Comparison of ENCODE assay signal across 1 cellular context in the genomic region with DNA sequence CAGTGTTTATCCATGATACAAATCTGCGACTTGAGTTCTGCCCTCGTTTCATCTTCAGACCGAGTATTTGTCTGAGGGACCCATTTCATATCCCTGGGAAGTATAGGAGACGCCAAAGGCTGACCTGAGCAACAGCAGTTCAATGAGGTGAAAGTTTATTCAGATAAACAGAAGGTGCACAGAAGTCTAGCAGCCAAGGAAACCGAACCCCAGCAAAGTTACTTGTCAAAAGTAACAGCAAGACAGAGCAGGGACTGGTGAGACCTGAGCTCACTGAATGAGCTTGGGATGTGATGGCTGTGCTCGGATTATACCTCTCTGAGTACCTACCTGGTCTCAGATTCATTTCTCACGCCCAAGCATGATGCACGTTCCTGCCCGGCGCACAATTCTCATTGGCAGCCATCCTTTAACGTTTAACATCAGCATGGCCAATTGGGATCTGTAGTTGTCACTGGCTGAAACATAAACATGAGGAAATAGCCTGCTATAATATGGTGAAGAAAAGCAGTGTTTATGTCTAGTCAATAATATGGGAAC.
TF ChIP-seq lines count a peak whose summit lies in the region.

No MANE protein-coding gene starts in this region.

TF ChIP-seq in GM23338, 12 proteins besides CTCF, POLR2A, EP300 and RAD21 (continued from another document):
- TF ChIP-seq, protein P1, sequence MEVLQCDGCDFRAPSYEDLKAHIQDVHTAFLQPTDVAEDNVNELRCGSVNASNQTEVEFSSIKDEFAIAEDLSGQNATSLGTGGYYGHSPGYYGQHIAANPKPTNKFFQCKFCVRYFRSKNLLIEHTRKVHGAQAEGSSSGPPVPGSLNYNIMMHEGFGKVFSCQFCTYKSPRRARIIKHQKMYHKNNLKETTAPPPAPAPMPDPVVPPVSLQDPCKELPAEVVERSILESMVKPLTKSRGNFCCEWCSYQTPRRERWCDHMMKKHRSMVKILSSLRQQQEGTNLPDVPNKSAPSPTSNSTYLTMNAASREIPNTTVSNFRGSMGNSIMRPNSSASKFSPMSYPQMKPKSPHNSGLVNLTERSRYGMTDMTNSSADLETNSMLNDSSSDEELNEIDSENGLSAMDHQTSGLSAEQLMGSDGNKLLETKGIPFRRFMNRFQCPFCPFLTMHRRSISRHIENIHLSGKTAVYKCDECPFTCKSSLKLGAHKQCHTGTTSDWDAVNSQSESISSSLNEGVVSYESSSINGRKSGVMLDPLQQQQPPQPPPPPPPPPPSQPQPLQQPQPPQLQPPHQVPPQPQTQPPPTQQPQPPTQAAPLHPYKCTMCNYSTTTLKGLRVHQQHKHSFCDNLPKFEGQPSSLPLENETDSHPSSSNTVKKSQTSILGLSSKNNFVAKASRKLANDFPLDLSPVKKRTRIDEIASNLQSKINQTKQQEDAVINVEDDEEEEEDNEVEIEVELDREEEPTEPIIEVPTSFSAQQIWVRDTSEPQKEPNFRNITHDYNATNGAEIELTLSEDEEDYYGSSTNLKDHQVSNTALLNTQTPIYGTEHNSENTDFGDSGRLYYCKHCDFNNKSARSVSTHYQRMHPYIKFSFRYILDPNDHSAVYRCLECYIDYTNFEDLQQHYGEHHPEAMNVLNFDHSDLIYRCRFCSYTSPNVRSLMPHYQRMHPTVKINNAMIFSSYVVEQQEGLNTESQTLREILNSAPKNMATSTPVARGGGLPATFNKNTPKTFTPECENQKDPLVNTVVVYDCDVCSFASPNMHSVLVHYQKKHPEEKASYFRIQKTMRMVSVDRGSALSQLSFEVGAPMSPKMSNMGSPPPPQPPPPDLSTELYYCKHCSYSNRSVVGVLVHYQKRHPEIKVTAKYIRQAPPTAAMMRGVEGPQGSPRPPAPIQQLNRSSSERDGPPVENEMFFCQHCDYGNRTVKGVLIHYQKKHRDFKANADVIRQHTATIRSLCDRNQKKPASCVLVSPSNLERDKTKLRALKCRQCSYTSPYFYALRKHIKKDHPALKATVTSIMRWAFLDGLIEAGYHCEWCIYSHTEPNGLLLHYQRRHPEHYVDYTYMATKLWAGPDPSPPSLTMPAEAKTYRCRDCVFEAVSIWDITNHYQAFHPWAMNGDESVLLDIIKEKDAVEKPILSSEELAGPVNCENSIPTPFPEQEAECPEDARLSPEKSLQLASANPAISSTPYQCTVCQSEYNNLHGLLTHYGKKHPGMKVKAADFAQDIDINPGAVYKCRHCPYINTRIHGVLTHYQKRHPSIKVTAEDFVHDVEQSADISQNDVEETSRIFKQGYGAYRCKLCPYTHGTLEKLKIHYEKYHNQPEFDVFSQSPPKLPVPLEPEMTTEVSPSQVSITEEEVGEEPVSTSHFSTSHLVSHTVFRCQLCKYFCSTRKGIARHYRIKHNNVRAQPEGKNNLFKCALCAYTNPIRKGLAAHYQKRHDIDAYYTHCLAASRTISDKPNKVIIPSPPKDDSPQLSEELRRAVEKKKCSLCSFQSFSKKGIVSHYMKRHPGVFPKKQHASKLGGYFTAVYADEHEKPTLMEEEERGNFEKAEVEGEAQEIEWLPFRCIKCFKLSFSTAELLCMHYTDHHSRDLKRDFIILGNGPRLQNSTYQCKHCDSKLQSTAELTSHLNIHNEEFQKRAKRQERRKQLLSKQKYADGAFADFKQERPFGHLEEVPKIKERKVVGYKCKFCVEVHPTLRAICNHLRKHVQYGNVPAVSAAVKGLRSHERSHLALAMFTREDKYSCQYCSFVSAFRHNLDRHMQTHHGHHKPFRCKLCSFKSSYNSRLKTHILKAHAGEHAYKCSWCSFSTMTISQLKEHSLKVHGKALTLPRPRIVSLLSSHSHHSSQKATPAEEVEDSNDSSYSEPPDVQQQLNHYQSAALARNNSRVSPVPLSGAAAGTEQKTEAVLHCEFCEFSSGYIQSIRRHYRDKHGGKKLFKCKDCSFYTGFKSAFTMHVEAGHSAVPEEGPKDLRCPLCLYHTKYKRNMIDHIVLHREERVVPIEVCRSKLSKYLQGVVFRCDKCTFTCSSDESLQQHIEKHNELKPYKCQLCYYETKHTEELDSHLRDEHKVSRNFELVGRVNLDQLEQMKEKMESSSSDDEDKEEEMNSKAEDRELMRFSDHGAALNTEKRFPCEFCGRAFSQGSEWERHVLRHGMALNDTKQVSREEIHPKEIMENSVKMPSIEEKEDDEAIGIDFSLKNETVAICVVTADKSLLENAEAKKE (CRISPR knock-in tag; IDR thresholded peaks at IDR 0.05) = no peak
- TF ChIP-seq NANOG (IDR thresholded peaks at IDR 0.05; ENCODE audit: borderline replicate concordance) (no peak), POLR2AphosphoS5 (IDR thresholded peaks at IDR 0.05; ENCODE audit: low read depth) (no peak), ZNF331 (CRISPR knock-in tag; IDR thresholded peaks at IDR 0.05; ENCODE audit: low read depth) (no peak), STAT1 (IDR thresholded peaks at IDR 0.05; ENCODE audit: unreplicated experiment) (no peak), JUNB (IDR thresholded peaks at IDR 0.05; ENCODE audit: unreplicated experiment) (no peak), ZNF114 (CRISPR knock-in tag; IDR thresholded peaks at IDR 0.05) (no peak), EZH2phosphoT487 (IDR thresholded peaks at IDR 0.05; ENCODE audit: unreplicated experiment) (no peak), EZH2 (IDR thresholded peaks at IDR 0.05; ENCODE audit: low read depth, unreplicated experiment) (no peak)
- TF ChIP-seq, protein P2, sequence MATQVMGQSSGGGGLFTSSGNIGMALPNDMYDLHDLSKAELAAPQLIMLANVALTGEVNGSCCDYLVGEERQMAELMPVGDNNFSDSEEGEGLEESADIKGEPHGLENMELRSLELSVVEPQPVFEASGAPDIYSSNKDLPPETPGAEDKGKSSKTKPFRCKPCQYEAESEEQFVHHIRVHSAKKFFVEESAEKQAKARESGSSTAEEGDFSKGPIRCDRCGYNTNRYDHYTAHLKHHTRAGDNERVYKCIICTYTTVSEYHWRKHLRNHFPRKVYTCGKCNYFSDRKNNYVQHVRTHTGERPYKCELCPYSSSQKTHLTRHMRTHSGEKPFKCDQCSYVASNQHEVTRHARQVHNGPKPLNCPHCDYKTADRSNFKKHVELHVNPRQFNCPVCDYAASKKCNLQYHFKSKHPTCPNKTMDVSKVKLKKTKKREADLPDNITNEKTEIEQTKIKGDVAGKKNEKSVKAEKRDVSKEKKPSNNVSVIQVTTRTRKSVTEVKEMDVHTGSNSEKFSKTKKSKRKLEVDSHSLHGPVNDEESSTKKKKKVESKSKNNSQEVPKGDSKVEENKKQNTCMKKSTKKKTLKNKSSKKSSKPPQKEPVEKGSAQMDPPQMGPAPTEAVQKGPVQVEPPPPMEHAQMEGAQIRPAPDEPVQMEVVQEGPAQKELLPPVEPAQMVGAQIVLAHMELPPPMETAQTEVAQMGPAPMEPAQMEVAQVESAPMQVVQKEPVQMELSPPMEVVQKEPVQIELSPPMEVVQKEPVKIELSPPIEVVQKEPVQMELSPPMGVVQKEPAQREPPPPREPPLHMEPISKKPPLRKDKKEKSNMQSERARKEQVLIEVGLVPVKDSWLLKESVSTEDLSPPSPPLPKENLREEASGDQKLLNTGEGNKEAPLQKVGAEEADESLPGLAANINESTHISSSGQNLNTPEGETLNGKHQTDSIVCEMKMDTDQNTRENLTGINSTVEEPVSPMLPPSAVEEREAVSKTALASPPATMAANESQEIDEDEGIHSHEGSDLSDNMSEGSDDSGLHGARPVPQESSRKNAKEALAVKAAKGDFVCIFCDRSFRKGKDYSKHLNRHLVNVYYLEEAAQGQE (IDR thresholded peaks at IDR 0.05; ENCODE audit: unreplicated experiment) = no peak
